ENCODE assay signal across 26 cellular contexts in the genomic region with DNA sequence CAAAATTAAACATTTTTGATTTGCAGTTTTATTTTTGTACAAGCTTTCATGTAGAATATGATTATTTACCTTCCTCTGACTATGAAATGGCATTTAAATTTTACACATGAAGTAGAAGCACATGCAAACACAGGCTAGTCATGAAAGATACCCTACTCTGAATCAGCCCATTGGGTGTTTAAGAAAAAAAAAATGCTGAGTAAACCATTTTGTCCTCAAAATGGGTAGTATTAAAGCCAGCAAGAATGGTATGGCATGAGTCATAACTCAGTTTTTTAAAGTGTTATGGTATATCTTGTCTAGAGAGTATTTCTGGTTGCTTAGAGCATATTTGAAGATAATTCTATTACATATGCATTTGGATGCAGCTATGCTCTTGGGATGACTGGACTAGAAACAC. TPM values are rescaled to one million over a fixed set of nuclear protein-coding genes. Genes with fewer than 3 reads are reported as not detected.
DNase-seq lines count a peak whose midpoint lies in the region; ATAC-seq, FAIRE-seq and TF ChIP-seq lines count a peak whose summit lies in the region.
"Had no signal": no experiment of that assay in that cellular context is flagged by ENCODE, and none has a peak within 500 bp of the region (broad histone marks: within the 10 kb centered on the region; RNA-seq: fewer than 3 reads in every experiment).

No MANE protein-coding gene starts in this region.

- H3K14ac ChIP-seq in IMR-90 (replicated peaks; ENCODE audit: low read depth, low read length) (no peak overlapping the region), H1 (ENCODE audit: insufficient read length) (no peak overlapping the region)

- peaks cover 6 to 12% of the 10 kb centered on the region in 2 experiments; a peak in 4 of 5 replicates for H3K36me3 ChIP-seq in HepG2 (replicated peaks in 1 of 2; ENCODE audit: control insufficient read depth in 1 of 2, insufficient read depth in 2 of 2, low read length in 2 of 2)
- no peaks in the 10 kb centered on the region for H3K36me3 ChIP-seq in right lobe of liver
- no peaks in the 10 kb centered on the region for H3K36me3 ChIP-seq in IMR-90 (ENCODE audit: control insufficient read depth, insufficient read depth, low read length)
- no peaks in the 10 kb centered on the region for H3K36me3 ChIP-seq in H1 (ENCODE audit: control insufficient read depth in 2 of 4, insufficient read depth in 4 of 4, low read length in 3 of 4)
- H3K36me3 ChIP-seq: BE2C, BLaER1 had no signal

- H3K79me1 ChIP-seq in IMR-90 (ENCODE audit: low read depth in 1 of 2, low read length in 2 of 2), result peaks cover 12 to 23% of the 10 kb centered on the region in 2 experiments
- peaks cover 3% of the 10 kb centered on the region; the same call in 1 of the 2 replicates for H3K79me1 ChIP-seq in H1 (ENCODE audit: low read depth, low read length)

- H3K27ac ChIP-seq in HepG2 (ENCODE audit: extremely low read length, insufficient read depth, low read length) (no peak overlapping the region), right lobe of liver (no peak overlapping the region), IMR-90 (ENCODE audit: insufficient read depth, low read length) (no peak overlapping the region), H1 (ENCODE audit: low read depth, low read length) (no peak overlapping the region)
- H3K27ac ChIP-seq: 22Rv1, BLaER1 had no signal

- H2BK15ac ChIP-seq in IMR-90 (ENCODE audit: low read depth, low read length), result no peak overlapping the region
- no peak overlapping the region for H2BK15ac ChIP-seq in H1 (ENCODE audit: low read length)

- H3K56ac ChIP-seq in IMR-90 (ENCODE audit: extremely low read depth, insufficient read depth, low read length), result no peak overlapping the region
- H3K56ac ChIP-seq in H1 (replicated peaks; ENCODE audit: insufficient read length, low read depth, low read length), result no peak overlapping the region

- TF ChIP-seq RAD21 in HepG2 (CRISPR knock-in tag; IDR thresholded peaks at IDR 0.05) (no peak), IMR-90 (IDR thresholded peaks at IDR 0.05; ENCODE audit: low read length) (no peak), H1 (IDR thresholded peaks at IDR 0.05 in 1 of 2, conservative IDR thresholded peaks at IDR 0.05 in 1 of 2; ENCODE audit: low read depth in 2 of 2, low read length in 2 of 2) (no peak)

- no peak overlapping the region for H2AK5ac ChIP-seq in IMR-90 (ENCODE audit: low read depth, low read length)
- H2AK5ac ChIP-seq in H1 (ENCODE audit: low read depth, low read length), result no peak overlapping the region

- no peak overlapping the region for H2BK12ac ChIP-seq in H1 (ENCODE audit: low read depth, low read length)

- no peak for ATAC-seq in HepG2
- no peak for ATAC-seq in right lobe of liver
- no peak for ATAC-seq in IMR-90 (ENCODE audit: low read depth)
- ATAC-seq: GM12878 had no signal

- POLR2A ChIA-PET in HepG2 (lab: Yijun Ruan, JAX), result no interaction called here
- POLR2A ChIA-PET in IMR-90 (lab: Charles Lee; ENCODE audit: unreplicated experiment), result no interaction called here
- POLR2A ChIA-PET in H1 (lab: Charles Lee; ENCODE audit: partially characterized antibody), result interaction anchor here (0.6 kb wide), 1 partner anchor 245 kb away, joined by 3 read pairs; no protein-coding TSS in a partner anchor

- CTCF ChIA-PET in HepG2 (lab: Yijun Ruan, JAX; ENCODE audit: low intra/inter-chr PET ratio, low total read pairs), result no interaction called here
- CTCF ChIA-PET in IMR-90 (lab: Yijun Ruan, JAX), result no interaction called here
- CTCF ChIA-PET in H1 (lab: Charles Lee; ENCODE audit: partially characterized antibody), result interaction anchor here (0.6 to 1.4 kb wide), 3 partner anchors 14 to 233 kb away, joined by 3 to 4 read pairs (median 4); no protein-coding TSS in a partner anchor

- no peak overlapping the region for H4K5ac ChIP-seq in IMR-90 (ENCODE audit: low read depth, low read length)
- H4K5ac ChIP-seq in H1 (ENCODE audit: insufficient read length, low read depth, low read length), result no peak overlapping the region

- H3K79me2 ChIP-seq in HepG2 (ENCODE audit: insufficient read depth, low read length) (peaks cover 87% of the 10 kb centered on the region), H1 (ENCODE audit: control insufficient read depth in 1 of 2, insufficient read depth in 2 of 2, low read length in 2 of 2) (peaks cover 0 to 78% of the 10 kb centered on the region in 2 experiments; a peak in 3 of 4 replicates)

- H4K91ac ChIP-seq in IMR-90 (ENCODE audit: insufficient read depth, low read depth, low read length) (no peak overlapping the region), H1 (replicated peaks; ENCODE audit: insufficient read length, low read length) (no peak overlapping the region)

- peaks cover 7% of the 10 kb centered on the region; the same call in 1 of the 2 replicates for H3K9me1 ChIP-seq in IMR-90 (ENCODE audit: insufficient read depth, low read length)

- TF ChIP-seq POLR2A in HepG2 (IDR thresholded peaks at IDR 0.05; ENCODE audit: insufficient read depth in 1 of 2, low read depth in 2 of 2, low read length in 2 of 2) (no peak), right lobe of liver (IDR thresholded peaks at IDR 0.05) (no peak), IMR-90 (IDR thresholded peaks at IDR 0.05; ENCODE audit: low read depth, low read length) (no peak), H1 (IDR thresholded peaks at IDR 0.05; ENCODE audit: control extremely low read depth in 1 of 2, low read depth in 2 of 2, low read length in 2 of 2) (no peak)

- H3K4me3 ChIP-seq in HepG2 (replicated peaks in 1 of 3; ENCODE audit: insufficient read depth in 1 of 3, low read depth in 2 of 3, low read length in 3 of 3) (no peak overlapping the region), right lobe of liver (no peak overlapping the region), IMR-90 (ENCODE audit: insufficient read depth, low read depth, low read length) (no peak overlapping the region), H1 (ENCODE audit: extremely low read depth in 1 of 4, insufficient read depth in 2 of 4, low read depth in 3 of 4, low read length in 4 of 4) (no peak overlapping the region)
- H3K4me3 ChIP-seq: BLaER1, GM12878 had no signal

- no peak overlapping the region for H2BK5ac ChIP-seq in IMR-90 (ENCODE audit: low read depth, low read length, poor library complexity, severe bottlenecking)
- no peak overlapping the region for H2BK5ac ChIP-seq in H1 (ENCODE audit: low read depth, low read length)

- H2BK120ac ChIP-seq in IMR-90 (ENCODE audit: low read depth, low read length) (no peak overlapping the region), H1 (replicated peaks; ENCODE audit: low read depth, low read length) (no peak overlapping the region)

- H3K27me3 ChIP-seq in HepG2 (ENCODE audit: control insufficient read depth in 1 of 2, insufficient read depth in 2 of 2, low read length in 2 of 2) (no peaks in the 10 kb centered on the region), right lobe of liver (no peaks in the 10 kb centered on the region), IMR-90 (ENCODE audit: control insufficient read depth, insufficient read depth, low read length) (no peaks in the 10 kb centered on the region), H1 (replicated peaks in 1 of 4; ENCODE audit: control insufficient read depth in 3 of 4, extremely low read depth in 1 of 4, insufficient read depth in 3 of 4, low read length in 3 of 4) (no peaks in the 10 kb centered on the region)
- H3K27me3 ChIP-seq: BE2C, BLaER1 had no signal

- H3K4ac ChIP-seq in IMR-90 (ENCODE audit: low read depth, low read length) (no peak overlapping the region), H1 (replicated peaks; ENCODE audit: insufficient read length, low read depth, low read length) (no peak overlapping the region)

- TF ChIP-seq EP300 in HepG2 (IDR thresholded peaks at IDR 0.05; ENCODE audit: low read depth in 2 of 2, low read length in 2 of 2) (no peak), HepG2 (CRISPR knock-in tag; IDR thresholded peaks at IDR 0.05; ENCODE audit: borderline replicate concordance) (no peak), H1 (IDR thresholded peaks at IDR 0.05; ENCODE audit: borderline replicate concordance in 1 of 2, low read depth in 2 of 2, low read length in 2 of 2) (no peak)

- BruUV-seq in HepG2 (replicated peaks; lab: Mats Ljungman, UMichigan), result no TSS peak
- no TSS peak for BruUV-seq in IMR-90 (replicated peaks; lab: Mats Ljungman, UMichigan)

- peaks cover 11% of the 10 kb centered on the region for H4K20me1 ChIP-seq in HepG2 (ENCODE audit: insufficient read depth, low read length)
- no peaks in the 10 kb centered on the region for H4K20me1 ChIP-seq in IMR-90 (ENCODE audit: insufficient read depth, low read length)
- peaks cover 0 to 1% of the 10 kb centered on the region in 2 experiments for H4K20me1 ChIP-seq in H1 (replicated peaks in 1 of 2; ENCODE audit: control insufficient read depth in 1 of 2, insufficient read depth in 2 of 2, low read length in 2 of 2)

- H3K23ac ChIP-seq in IMR-90 (ENCODE audit: low read depth, low read length) (no peak overlapping the region), H1 (ENCODE audit: insufficient read length) (no peak overlapping the region)

- dilution Hi-C loops in IMR-90 (cut with HindIII; ENCODE audit: low sequenced_read_pairs, unreplicated experiment), result no loop called here

- H3K18ac ChIP-seq in IMR-90 (ENCODE audit: low read depth, low read length) (no peak overlapping the region), H1 (ENCODE audit: extremely low read depth, low read length) (no peak overlapping the region)

- no peak overlapping the region for H2AFZ ChIP-seq in HepG2 (ENCODE audit: low read length)
- H2AFZ ChIP-seq in IMR-90 (replicated peaks; ENCODE audit: low read length, poor library complexity), result no peak overlapping the region
- H2AFZ ChIP-seq in H1 (ENCODE audit: low read length), result no peak overlapping the region

- intact Hi-C loops in HepG2 (cut with micrococcal nuclease; ENCODE audit: unreplicated experiment) (loop anchor here (2.0 kb wide), 1 partner anchor 27 kb away; no protein-coding TSS in a partner anchor), right lobe of liver (cut with DNase I) (no loop called here), IMR-90 (cut with micrococcal nuclease) (no loop called here)

- no peak overlapping the region for H2AK9ac ChIP-seq in IMR-90 (replicated peaks; ENCODE audit: low read depth, low read length, poor library complexity)

- H3K9ac ChIP-seq in HepG2 (ENCODE audit: insufficient read depth, low read depth, low read length) (no peak overlapping the region), IMR-90 (ENCODE audit: low read depth, low read length) (no peak overlapping the region), H1 (replicated peaks in 1 of 4; ENCODE audit: extremely low read depth in 1 of 4, low read depth in 3 of 4, low read length in 3 of 4) (no peak overlapping the region)
- H3K9ac ChIP-seq: BLaER1 had no signal

- in situ Hi-C loops in HepG2 (cut with HindIII; ENCODE audit: extremely low pct_ligation_motif_present, low pct_unique_long_range_greater_than_20kb), result no loop called here
- in situ Hi-C loops in IMR-90 (cut with MboI; ENCODE audit: low sequenced_read_pairs), result no loop called here
- in situ Hi-C loops in GM13976 (cut with MboI; ENCODE audit: low sequenced_read_pairs, unreplicated experiment), result no loop called here

- H3K23me2 ChIP-seq in H1 (ENCODE audit: low read depth, low read length), result no peaks in the 10 kb centered on the region

- H4K8ac ChIP-seq in IMR-90 (ENCODE audit: low read depth in 2 of 2, low read length in 2 of 2) (no peak overlapping the region), H1 (ENCODE audit: extremely low read depth, insufficient read depth, low read length) (no peak overlapping the region)

- no peak overlapping the region for H2BK20ac ChIP-seq in IMR-90 (ENCODE audit: low read depth, low read length)
- H2BK20ac ChIP-seq in H1 (ENCODE audit: low read length), result no peak overlapping the region

- FAIRE-seq in HepG2 (lab: Jason Lieb, UNC) (no peak), H1 (lab: Jason Lieb, UNC) (no peak)
- FAIRE-seq: GM12878, GM12892, GM19239 had no signal

- H3K4me1 ChIP-seq in HepG2 (ENCODE audit: insufficient read depth, low read length), result peaks cover 35% of the 10 kb centered on the region
- no peaks in the 10 kb centered on the region for H3K4me1 ChIP-seq in right lobe of liver
- H3K4me1 ChIP-seq in IMR-90 (ENCODE audit: control insufficient read depth, insufficient read depth, low read length), result 0 out of 2 replicates have a peak, but pooled peaks cover 1% of the 10 kb centered on the region
- H3K4me1 ChIP-seq in H1 (replicated peaks in 1 of 4; ENCODE audit: control insufficient read depth in 3 of 4, insufficient read depth in 4 of 4, low read length in 3 of 4), result peaks cover 0 to 13% (median 2%) of the 10 kb centered on the region in 4 experiments; a peak in 3 of 7 replicates
- H3K4me1 ChIP-seq: BE2C, BLaER1 had no signal

- no peak for TF ChIP-seq CTCF in HepG2 (CRISPR knock-in tag; IDR thresholded peaks at IDR 0.05)
- TF ChIP-seq CTCF in right lobe of liver (IDR thresholded peaks at IDR 0.05), result no peak
- TF ChIP-seq CTCF in IMR-90 (conservative IDR thresholded peaks at IDR 0.05; ENCODE audit: low read depth, low read length), result no peak
- no peak for TF ChIP-seq CTCF in H1 (IDR thresholded peaks at IDR 0.05; ENCODE audit: control extremely low read depth in 1 of 3, insufficient read depth in 1 of 3, low read depth in 1 of 3, low read length in 3 of 3)
- TF ChIP-seq CTCF in GM13976 (IDR thresholded peaks at IDR 0.05; ENCODE audit: borderline replicate concordance, control extremely low read depth, extremely low read depth, insufficient read depth, missing control alignments), result no peak

- H3K9me3 ChIP-seq in HepG2 (ENCODE audit: low read length), result no peaks in the 10 kb centered on the region
- no peaks in the 10 kb centered on the region for H3K9me3 ChIP-seq in right lobe of liver
- H3K9me3 ChIP-seq in IMR-90 (ENCODE audit: control insufficient read depth, insufficient read depth, low read length), result no peaks in the 10 kb centered on the region
- no peaks in the 10 kb centered on the region for H3K9me3 ChIP-seq in H1 (ENCODE audit: insufficient read depth in 2 of 2, low read depth in 1 of 2, low read length in 1 of 2)
- H3K9me3 ChIP-seq: BE2C, BLaER1 had no signal

- no peak for DNase-seq in HepG2 (ENCODE audit: low spot score)
- DNase-seq in right lobe of liver, result no peak
- DNase-seq in IMR-90, result no peak
- DNase-seq in H1 (ENCODE audit: low read depth in 1 of 2, low spot score in 2 of 2), result no peak
- DNase-seq in GM13976 (ENCODE audit: low spot score), result no peak
- no peak for DNase-seq in kidney tubule cell (ENCODE audit: low spot score)
- DNase-seq: ACHN; BE2C; C1 segment of cervical spinal cord; CD4-positive, alpha-beta memory T cell; CD4-positive, CD25-positive, alpha-beta regulatory T cell; CD8-positive, alpha-beta memory T cell; COR-L47; DMS 273 treated with DMSO at 0.1 percent for 48 hours; DMS153; DMS53; DMS79; DND-41; EL; GDM1 had no signal

- H3K4me2 ChIP-seq in HepG2 (ENCODE audit: low read depth, low read length), result no peak overlapping the region
- no peak overlapping the region for H3K4me2 ChIP-seq in IMR-90 (ENCODE audit: low read depth, low read length)
- no peak overlapping the region for H3K4me2 ChIP-seq in H1 (ENCODE audit: insufficient read depth in 1 of 2, low read depth in 2 of 2, low read length in 2 of 2)
- H3K4me2 ChIP-seq: BLaER1 had no signal

RNA-seq across cellular contexts. Expression of gene PKP4, which starts 55.0 kb away (rescaled TPM):
- total RNA-seq in HepG2 (2016; rRNA removed; fragmentation: Illumina TruSeq; extraction: Trizol), result 80.9 and 84.8 TPM in 2 replicates
- 23.7 and 25.9 TPM in 2 replicates for total RNA-seq in HepG2 (2016; cell fraction: cytosol; rRNA removed; fragmentation: Illumina TruSeq; extraction: Trizol; ENCODE audit: low read depth)
- 72.6 and 81.6 TPM in 2 replicates for total RNA-seq in HepG2 (2016; cell fraction: insoluble cytoplasmic fraction; rRNA removed; fragmentation: Illumina TruSeq; extraction: Trizol)
- total RNA-seq in HepG2 (2016; cell fraction: membrane; rRNA removed; fragmentation: Illumina TruSeq; extraction: Trizol), result 83.8 and 88.8 TPM in 2 replicates
- 99.5 and 101 TPM in 2 replicates for total RNA-seq in HepG2 (2016; cell fraction: nucleus; rRNA removed; fragmentation: Illumina TruSeq; extraction: Trizol)
- polyA plus RNA-seq in HepG2 (2011; rRNA removed), result 82.0 and 90.5 TPM in 2 replicates
- 61.3 and 62.5 TPM in 2 replicates for polyA plus RNA-seq in HepG2 (2011; cell fraction: cytosol; rRNA removed)
- polyA plus RNA-seq in HepG2 (2011; cell fraction: nucleus; rRNA removed), result 153 and 172 TPM in 2 replicates
- 92.8 and 94.0 TPM in 2 replicates for polyA plus RNA-seq in HepG2 (2012)
- polyA plus RNA-seq in HepG2 (2016; cell fraction: cytosol; fragmentation: Illumina TruSeq; extraction: Trizol; ENCODE audit: low read depth), result 10.4 and 11.2 TPM in 2 replicates
- polyA plus RNA-seq in HepG2 (2016; cell fraction: insoluble cytoplasmic fraction; fragmentation: Illumina TruSeq; extraction: Trizol; ENCODE audit: low read depth), result 73.3 and 79.7 TPM in 2 replicates
- polyA plus RNA-seq in HepG2 (2016; cell fraction: membrane; fragmentation: Illumina TruSeq; extraction: Trizol; ENCODE audit: low read depth), result 43.3 and 47.6 TPM in 2 replicates
- 120 and 126 TPM in 2 replicates for polyA plus RNA-seq in HepG2 (2016; cell fraction: nucleus; fragmentation: Illumina TruSeq; extraction: Trizol; ENCODE audit: insufficient read depth, low read depth)
- polyA minus RNA-seq in HepG2 (2011; rRNA and poly(A)+ RNA removed; ENCODE audit: low replicate concordance), result 87.5 and 190 TPM in 2 replicates
- 78.8 and 85.6 TPM in 2 replicates for polyA minus RNA-seq in HepG2 (2011; cell fraction: cytosol; rRNA and poly(A)+ RNA removed)
- 197 and 215 TPM in 2 replicates for polyA minus RNA-seq in HepG2 (2011; cell fraction: nucleus; rRNA and poly(A)+ RNA removed)
- total RNA-seq in right lobe of liver, result 10 to 100 TPM; 27.2 to 41.6 (median 33.2) TPM
- 37.5 and 37.8 TPM in 2 replicates for total RNA-seq in IMR-90 (2012; rRNA removed)
- polyA plus RNA-seq in IMR-90 (2012; rRNA removed), result 18.6 and 20.1 TPM in 2 replicates
- polyA plus RNA-seq in IMR-90 (2012; cell fraction: cytosol; rRNA removed), result 7.9 and 9.2 TPM in 2 replicates
- polyA plus RNA-seq in IMR-90 (2012; cell fraction: nucleus; rRNA removed; ENCODE audit: low replicate concordance), result 33.8 and 61.9 TPM in 2 replicates
- total RNA-seq in H1 (2021; fragmentation: NEBNext Ultra II Directional; extraction: Animal tissue kit (Norgen Biotek cat#: 25700)), result 83.6 and 88.0 TPM in 2 replicates
- polyA plus RNA-seq in H1 (2011; rRNA removed), result 48.2 and 67.2 TPM in 2 replicates
- polyA plus RNA-seq in H1 (2011; cell fraction: cytosol; rRNA removed), result 59.0 TPM
- 126 TPM for polyA plus RNA-seq in H1 (2011; cell fraction: nucleus; rRNA removed)
- 55.6 to 64.2 TPM (median 63.5 TPM) in 4 replicates for polyA plus RNA-seq in H1 (2012, experiment 1 of 2)
- 7.3 TPM for polyA plus RNA-seq in H1 (2012, experiment 2 of 2)
- 43.1 TPM for polyA plus RNA-seq in H1 (2013, experiment 1 of 2)
- 37.4 TPM for polyA plus RNA-seq in H1 (2013, experiment 2 of 2)
- 120 and 142 TPM in 2 replicates for polyA minus RNA-seq in H1 (2011; rRNA and poly(A)+ RNA removed)
- polyA minus RNA-seq in H1 (2011; cell fraction: cytosol; rRNA and poly(A)+ RNA removed), result 69.0 TPM
- 133 TPM for polyA minus RNA-seq in H1 (2011; cell fraction: nucleus; rRNA and poly(A)+ RNA removed)

RNA-seq across cellular contexts. Expression of gene CCDC148, which starts 55.2 kb away (rescaled TPM):
- total RNA-seq in HepG2 (2016; rRNA removed; fragmentation: Illumina TruSeq; extraction: Trizol), result 0.49 and 0.73 TPM in 2 replicates
- 1.1 TPM in 2 replicates for total RNA-seq in HepG2 (2016; cell fraction: cytosol; rRNA removed; fragmentation: Illumina TruSeq; extraction: Trizol; ENCODE audit: low read depth)
- 0.54 and 0.69 TPM in 2 replicates for total RNA-seq in HepG2 (2016; cell fraction: insoluble cytoplasmic fraction; rRNA removed; fragmentation: Illumina TruSeq; extraction: Trizol)
- total RNA-seq in HepG2 (2016; cell fraction: membrane; rRNA removed; fragmentation: Illumina TruSeq; extraction: Trizol), result 0.56 and 0.79 TPM in 2 replicates
- total RNA-seq in HepG2 (2016; cell fraction: nucleus; rRNA removed; fragmentation: Illumina TruSeq; extraction: Trizol), result 1.3 and 2.4 TPM in 2 replicates
- 0.30 and 0.40 TPM in 2 replicates for polyA plus RNA-seq in HepG2 (2011; rRNA removed)
- 0.08 TPM in 2 replicates for polyA plus RNA-seq in HepG2 (2011; cell fraction: cytosol; rRNA removed)
- polyA plus RNA-seq in HepG2 (2011; cell fraction: nucleus; rRNA removed), result 0.55 and 0.61 TPM in 2 replicates
- 0.36 and 1.2 TPM in 2 replicates for polyA plus RNA-seq in HepG2 (2012)
- polyA plus RNA-seq in HepG2 (2016; cell fraction: cytosol; fragmentation: Illumina TruSeq; extraction: Trizol; ENCODE audit: low read depth), result 0.09 TPM in 1 of 2 replicates, not detected in the other
- polyA plus RNA-seq in HepG2 (2016; cell fraction: insoluble cytoplasmic fraction; fragmentation: Illumina TruSeq; extraction: Trizol; ENCODE audit: low read depth), result 0.37 and 0.54 TPM in 2 replicates
- polyA plus RNA-seq in HepG2 (2016; cell fraction: membrane; fragmentation: Illumina TruSeq; extraction: Trizol; ENCODE audit: low read depth), result 0.23 and 0.35 TPM in 2 replicates
- 0.66 and 1.2 TPM in 2 replicates for polyA plus RNA-seq in HepG2 (2016; cell fraction: nucleus; fragmentation: Illumina TruSeq; extraction: Trizol; ENCODE audit: insufficient read depth, low read depth)
- 1.5 TPM in 1 of 2 replicates, not detected in the other for polyA minus RNA-seq in HepG2 (2011; rRNA and poly(A)+ RNA removed; ENCODE audit: low replicate concordance)
- not detected in 2 replicates for polyA minus RNA-seq in HepG2 (2011; cell fraction: cytosol; rRNA and poly(A)+ RNA removed)
- polyA minus RNA-seq in HepG2 (2011; cell fraction: nucleus; rRNA and poly(A)+ RNA removed), result 3.9 and 6.3 TPM in 2 replicates
- total RNA-seq in right lobe of liver, result under 1 TPM in 5 of 6 experiments, not detected in 1; 0.12 to 0.53 (median 0.20) TPM
- 0.18 and 0.56 TPM in 2 replicates for total RNA-seq in IMR-90 (2012; rRNA removed)
- polyA plus RNA-seq in IMR-90 (2012; rRNA removed), result 0.17 and 0.31 TPM in 2 replicates
- 0.04 TPM in 1 of 2 replicates, not detected in the other for polyA plus RNA-seq in IMR-90 (2012; cell fraction: cytosol; rRNA removed)
- 0.08 and 0.62 TPM in 2 replicates for polyA plus RNA-seq in IMR-90 (2012; cell fraction: nucleus; rRNA removed; ENCODE audit: low replicate concordance)
- 1.3 and 1.5 TPM in 2 replicates for total RNA-seq in H1 (2021; fragmentation: NEBNext Ultra II Directional; extraction: Animal tissue kit (Norgen Biotek cat#: 25700))
- polyA plus RNA-seq in H1 (2011; rRNA removed), result 0.45 and 0.61 TPM in 2 replicates
- 0.81 TPM for polyA plus RNA-seq in H1 (2011; cell fraction: cytosol; rRNA removed)
- 1.2 TPM for polyA plus RNA-seq in H1 (2011; cell fraction: nucleus; rRNA removed)
- polyA plus RNA-seq in H1 (2012, experiment 1 of 2), result 1.2 to 1.9 TPM (median 1.4 TPM) in 4 replicates
- polyA plus RNA-seq in H1 (2012, experiment 2 of 2), result 0.12 TPM
- polyA plus RNA-seq in H1 (2013, experiment 1 of 2), result 0.83 TPM
- 0.66 TPM for polyA plus RNA-seq in H1 (2013, experiment 2 of 2)
- polyA minus RNA-seq in H1 (2011; rRNA and poly(A)+ RNA removed), result 0.91 and 2.5 TPM in 2 replicates
- not detected for polyA minus RNA-seq in H1 (2011; cell fraction: cytosol; rRNA and poly(A)+ RNA removed)
- polyA minus RNA-seq in H1 (2011; cell fraction: nucleus; rRNA and poly(A)+ RNA removed), result 4.3 TPM
- total RNA-seq: CD4-positive, alpha-beta memory T cell; CD4-positive, CD25-positive, alpha-beta regulatory T cell; GM12878 had no signal
- polyA plus RNA-seq: CD14-positive monocyte; CD4-positive, alpha-beta memory T cell; CD4-positive, CD25-positive, alpha-beta regulatory T cell; CD8-positive, alpha-beta memory T cell had no signal

Comparison
In these comparisons a context has a peak if more than half of its experiments do, and no peak if none do; other contexts are left out.
1. Of the 41 proteins assayed by ChIP-seq in both HepG2 and H1: peak only in HepG2: none; only in H1: none; in both: MAFK; in neither: 40.